36 cellular contexts compared by ENCODE assay signal in the genomic region with DNA sequence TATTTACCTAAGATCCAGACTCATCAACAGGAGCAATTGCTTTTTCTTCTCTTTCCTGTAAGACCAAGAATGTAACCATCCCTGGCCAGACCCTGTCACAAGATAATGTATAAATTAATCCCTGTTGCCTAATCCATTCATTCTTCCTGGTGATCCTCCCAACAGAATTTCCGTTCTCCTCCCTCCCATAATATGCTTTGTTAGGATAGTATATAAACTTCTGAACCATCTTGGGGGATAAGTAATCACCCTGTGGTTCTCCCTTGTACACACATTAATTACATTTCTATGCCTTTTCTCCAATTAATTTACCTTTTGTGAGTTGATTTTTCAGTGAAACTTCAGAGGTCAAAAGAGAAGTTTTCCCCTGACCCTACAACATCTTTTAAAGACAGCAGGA.
"Had no signal": no experiment of that assay in that cellular context is flagged by ENCODE, and none has a peak within 500 bp of the region (broad histone marks: within the 10 kb centered on the region; RNA-seq: fewer than 3 reads in every experiment).

No MANE protein-coding gene starts in this region.

- H3K36me3 Mint-ChIP-seq: activated naive CD4-positive, alpha-beta T cell treated with anti-CD3 and anti-CD28 coated beads, Interleukin-2, amount 10 ng/mL, durations not matched to agents 7 days and 5 days; activated naive CD4-positive, alpha-beta T cell treated with anti-CD3 and anti-CD28 coated beads, Interleukin-2, amount 50 U/mL, for 24 hours; activated naive CD4-positive, alpha-beta T cell treated with anti-CD3 and anti-CD28 coated beads, Interleukin-2, amount 50 U/mL, for 72 hours; activated naive CD8-positive, alpha-beta T cell treated with anti-CD3 and anti-CD28 coated beads for 36 hours; activated naive CD8-positive, alpha-beta T cell treated with anti-CD3 and anti-CD28 coated beads, Interleukin-2, amount 10 ng/mL, durations not matched to agents 7 days and 5 days; brain had no signal

- H3K4me3 Mint-ChIP-seq: activated naive CD4-positive, alpha-beta T cell treated with anti-CD3 and anti-CD28 coated beads for 36 hours; activated naive CD4-positive, alpha-beta T cell treated with anti-CD3 and anti-CD28 coated beads, Interleukin-2, amount 10 ng/mL, durations not matched to agents 7 days and 5 days; activated naive CD4-positive, alpha-beta T cell treated with anti-CD3 and anti-CD28 coated beads, Interleukin-2, amount 50 U/mL, for 24 hours; activated naive CD8-positive, alpha-beta T cell; activated naive CD8-positive, alpha-beta T cell treated with anti-CD3 and anti-CD28 coated beads for 36 hours; activated naive CD8-positive, alpha-beta T cell treated with anti-CD3 and anti-CD28 coated beads, Interleukin-2, amount 10 ng/mL, durations not matched to agents 7 days and 5 days; activated naive CD8-positive, alpha-beta T cell treated with anti-CD3 and anti-CD28 coated beads, Interleukin-2, amount 50 U/mL, for 24 hours; activated T-cell treated with anti-CD3 and anti-CD28 coated beads, Interleukin-2, amount 50 U/mL, for 24 hours; activated T-cell treated with anti-CD3 and anti-CD28 coated beads, Interleukin-2, amount 50 U/mL, for 4 hours; activated T-cell treated with anti-CD3 and anti-CD28 coated beads, Interleukin-2, amount 50 U/mL, for 72 hours; activated T-helper 1 cell treated with anti-CD3 and anti-CD28 coated beads, Interleukin-12 subunit alpha, Interleukin-12 subunit beta, Interleukin-2, Interleukin-4 antibody, amounts not matched to agents 30 ng/mL and 10 ng/mL and 1 ng/mL, durations not matched to agents 14 hours and 24 hours and 36 hours; activated T-helper 17 cell treated with anti-CD3 and anti-CD28 coated beads, Interleukin-2, amount 50 U/mL, for 72 hours; brain; central memory CD8-positive, alpha-beta T cell had no signal

- H3K4me1 Mint-ChIP-seq: activated naive CD4-positive, alpha-beta T cell treated with anti-CD3 and anti-CD28 coated beads, Interleukin-2, amount 10 ng/mL, durations not matched to agents 7 days and 5 days; activated naive CD4-positive, alpha-beta T cell treated with anti-CD3 and anti-CD28 coated beads, Interleukin-2, amount 50 U/mL, for 24 hours; activated naive CD8-positive, alpha-beta T cell treated with anti-CD3 and anti-CD28 coated beads for 36 hours; activated naive CD8-positive, alpha-beta T cell treated with anti-CD3 and anti-CD28 coated beads, Interleukin-2, amount 10 ng/mL, durations not matched to agents 7 days and 5 days; activated naive CD8-positive, alpha-beta T cell treated with anti-CD3 and anti-CD28 coated beads, Interleukin-2, amount 50 U/mL, for 24 hours; activated T-helper 17 cell treated with anti-CD3 and anti-CD28 coated beads, Interleukin-2, amount 50 U/mL, for 72 hours; central memory CD8-positive, alpha-beta T cell had no signal

- DNase-seq: activated effector memory CD4-positive, alpha-beta T cell treated with anti-CD3 and anti-CD28 coated beads, Interleukin-2, amount 50 U/mL, for 16 hours; activated effector memory CD4-positive, alpha-beta T cell treated with Interleukin-2 at 50 U/mL for 16 hours; activated gamma-delta T cell; activated gamma-delta T cell treated with Interleukin-2 at 50 U/mL for 16 hours; activated naive CD4-positive, alpha-beta T cell treated with anti-CD3 and anti-CD28 coated beads for 36 hours; activated naive CD4-positive, alpha-beta T cell treated with anti-CD3 and anti-CD28 coated beads, Interleukin-2, amount 10 ng/mL, durations not matched to agents 7 days and 5 days; activated naive CD4-positive, alpha-beta T cell treated with anti-CD3 and anti-CD28 coated beads, Interleukin-2, amount 50 U/mL, for 16 hours; activated naive CD4-positive, alpha-beta T cell treated with Interleukin-2 at 50 U/mL for 16 hours; activated naive CD8-positive, alpha-beta T cell treated with anti-CD3 and anti-CD28 coated beads for 36 hours; activated naive CD8-positive, alpha-beta T cell treated with anti-CD3 and anti-CD28 coated beads, Interleukin-2, amount 10 ng/mL, durations not matched to agents 7 days and 5 days; activated naive CD8-positive, alpha-beta T cell treated with anti-CD3 and anti-CD28 coated beads, Interleukin-2, amount 50 U/mL, for 24 hours; activated T-cell treated with anti-CD3 and anti-CD28 coated beads, Interleukin-2, amount 50 U/mL, for 24 hours; activated T-cell treated with anti-CD3 and anti-CD28 coated beads, Interleukin-2, amount 50 U/mL, for 4 hours; activated T-cell treated with anti-CD3 and anti-CD28 coated beads, Interleukin-2, amount 50 U/mL, for 48 hours; activated T-cell treated with anti-CD3 and anti-CD28 coated beads, Interleukin-2, amount 50 U/mL, for 72 hours; adrenal gland; amniotic stem cell; amygdala; anterior cingulate cortex; aorta; body of pancreas; brain microvascular endothelial cell; caudate nucleus; central memory CD4-positive, alpha-beta T cell; cerebellar nuclear complex had no signal

- H3K27me3 Mint-ChIP-seq: activated naive CD4-positive, alpha-beta T cell treated with anti-CD3 and anti-CD28 coated beads, Interleukin-2, amount 10 ng/mL, durations not matched to agents 7 days and 5 days; activated naive CD8-positive, alpha-beta T cell treated with anti-CD3 and anti-CD28 coated beads for 36 hours; activated T-cell treated with anti-CD3 and anti-CD28 coated beads, Interleukin-2, amount 50 U/mL, for 24 hours; central memory CD8-positive, alpha-beta T cell had no signal

- H3K27me3 ChIP-seq: adrenal gland, ascending aorta, body of pancreas, brain microvascular endothelial cell, breast epithelium, cardiac muscle cell had no signal

- H3K27ac Mint-ChIP-seq: activated naive CD4-positive, alpha-beta T cell treated with anti-CD3 and anti-CD28 coated beads for 36 hours; activated naive CD4-positive, alpha-beta T cell treated with anti-CD3 and anti-CD28 coated beads, Interleukin-2, amount 10 ng/mL, durations not matched to agents 7 days and 5 days; activated naive CD4-positive, alpha-beta T cell treated with anti-CD3 and anti-CD28 coated beads, Interleukin-2, amount 50 U/mL, for 24 hours; activated naive CD4-positive, alpha-beta T cell treated with anti-CD3 and anti-CD28 coated beads, Interleukin-2, amount 50 U/mL, for 72 hours; activated naive CD8-positive, alpha-beta T cell; activated naive CD8-positive, alpha-beta T cell treated with anti-CD3 and anti-CD28 coated beads for 36 hours; activated naive CD8-positive, alpha-beta T cell treated with anti-CD3 and anti-CD28 coated beads, Interleukin-2, amount 10 ng/mL, durations not matched to agents 7 days and 5 days; activated naive CD8-positive, alpha-beta T cell treated with anti-CD3 and anti-CD28 coated beads, Interleukin-2, amount 50 U/mL, for 24 hours; activated T-cell treated with anti-CD3 and anti-CD28 coated beads, Interleukin-2, amount 50 U/mL, for 24 hours; activated T-cell treated with anti-CD3 and anti-CD28 coated beads, Interleukin-2, amount 50 U/mL, for 72 hours; activated T-helper 1 cell treated with anti-CD3 and anti-CD28 coated beads, Interleukin-12 subunit alpha, Interleukin-12 subunit beta, Interleukin-2, Interleukin-4 antibody, amounts not matched to agents 30 ng/mL and 10 ng/mL and 1 ng/mL, durations not matched to agents 14 hours and 24 hours and 36 hours; activated T-helper 17 cell treated with anti-CD3 and anti-CD28 coated beads, Interleukin-2, amount 50 U/mL, for 72 hours; activated T-helper 2 cell treated with anti-CD3 and anti-CD28 coated beads, Interferon-gamma antibody, Interleukin-2, Interleukin-4, amounts not matched to agents 10 μg/mL and 5 μg/mL and 100 μg/mL, durations not matched to agents 14 hours and 24 hours and 36 hours; brain had no signal

- H3K27ac ChIP-seq: adrenal gland, ascending aorta, body of pancreas, brain microvascular endothelial cell, breast epithelium, cardiac muscle cell had no signal

- H3K4me3 ChIP-seq: adrenal gland, ascending aorta, body of pancreas, breast epithelium, cardiac muscle cell had no signal

- H3K4me1 ChIP-seq: adrenal gland, ascending aorta, body of pancreas, breast epithelium had no signal

- H3K9me3 Mint-ChIP-seq: activated naive CD4-positive, alpha-beta T cell treated with anti-CD3 and anti-CD28 coated beads, Interleukin-2, amount 10 ng/mL, durations not matched to agents 7 days and 5 days; activated naive CD4-positive, alpha-beta T cell treated with anti-CD3 and anti-CD28 coated beads, Interleukin-2, amount 50 U/mL, for 24 hours; activated naive CD8-positive, alpha-beta T cell treated with anti-CD3 and anti-CD28 coated beads for 36 hours; activated naive CD8-positive, alpha-beta T cell treated with anti-CD3 and anti-CD28 coated beads, Interleukin-2, amount 10 ng/mL, durations not matched to agents 7 days and 5 days; activated naive CD8-positive, alpha-beta T cell treated with anti-CD3 and anti-CD28 coated beads, Interleukin-2, amount 50 U/mL, for 24 hours; activated T-cell treated with anti-CD3 and anti-CD28 coated beads, Interleukin-2, amount 50 U/mL, for 4 hours; activated T-helper 1 cell treated with anti-CD3 and anti-CD28 coated beads, Interleukin-12 subunit alpha, Interleukin-12 subunit beta, Interleukin-2, Interleukin-4 antibody, amounts not matched to agents 30 ng/mL and 10 ng/mL and 1 ng/mL, durations not matched to agents 14 hours and 24 hours and 36 hours; activated T-helper 2 cell treated with anti-CD3 and anti-CD28 coated beads, Interferon-gamma antibody, Interleukin-2, Interleukin-4, amounts not matched to agents 10 μg/mL and 5 μg/mL and 100 μg/mL, durations not matched to agents 14 hours and 24 hours and 36 hours; central memory CD8-positive, alpha-beta T cell had no signal

- H3K36me3 ChIP-seq: adrenal gland, ascending aorta, brain microvascular endothelial cell, breast epithelium, cardiac muscle cell had no signal

- ATAC-seq: activated naive CD4-positive, alpha-beta T cell treated with anti-CD3 and anti-CD28 coated beads, Interleukin-2, amount 50 U/mL, for 72 hours; activated naive CD8-positive, alpha-beta T cell treated with anti-CD3 and anti-CD28 coated beads, Interleukin-2, amount 50 U/mL, for 24 hours; activated T-cell treated with anti-CD3 and anti-CD28 coated beads, Interleukin-2, amount 50 U/mL, for 4 hours; activated T-cell treated with anti-CD3 and anti-CD28 coated beads, Interleukin-2, amount 50 U/mL, for 72 hours; activated T-helper 17 cell treated with anti-CD3 and anti-CD28 coated beads, Interleukin-2, amount 50 U/mL, for 72 hours; body of pancreas had no signal

- H3K9me3 ChIP-seq: adrenal gland, ascending aorta, body of pancreas, breast epithelium had no signal
